13 cellular contexts compared by ENCODE assay signal in the genomic region with DNA sequence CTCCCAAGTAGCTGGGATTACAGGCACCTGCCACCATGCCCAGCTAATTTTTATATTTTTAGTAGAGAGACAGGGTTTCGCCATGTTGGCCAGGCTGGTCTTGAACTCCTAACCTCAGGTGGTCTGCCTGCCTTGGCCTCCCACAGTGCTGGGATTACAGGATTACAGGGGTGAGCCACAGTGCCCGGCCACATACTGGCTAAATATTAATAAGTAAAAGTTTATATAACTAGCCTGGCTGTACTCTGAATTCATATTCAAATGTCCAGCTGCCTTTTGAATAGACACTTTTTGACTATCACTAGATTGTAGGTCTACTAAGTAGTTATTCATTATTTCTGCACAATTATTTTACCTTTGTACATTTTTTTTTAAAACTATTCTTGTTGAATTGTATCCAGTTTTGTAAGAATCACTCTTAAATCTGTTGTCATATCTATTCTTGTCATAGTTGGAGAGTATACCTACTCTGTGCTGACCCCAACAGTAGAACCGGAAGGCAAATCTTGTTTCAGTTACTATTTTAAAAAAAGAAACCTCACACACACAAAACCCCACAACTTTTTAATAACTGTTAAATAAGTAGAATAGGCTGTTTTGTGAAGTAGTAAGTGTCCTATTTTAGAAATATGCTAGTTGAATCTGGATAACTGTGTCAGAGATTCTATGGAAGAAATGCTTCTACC. TPM values are rescaled to one million over a fixed set of nuclear protein-coding genes. Genes with fewer than 3 reads are reported as not detected.
DNase-seq lines count a peak whose midpoint lies in the region; ATAC-seq lines count a peak whose summit lies in the region.
"Had no signal": no experiment of that assay in that cellular context is flagged by ENCODE, and none has a peak within 500 bp of the region (broad histone marks: within the 10 kb centered on the region; RNA-seq: fewer than 3 reads in every experiment).

No MANE protein-coding gene starts in this region.

- intact Hi-C loops in left colon (cut with DNase I, micrococcal nuclease): no loop called here

- peak; percentile 59 for ATAC-seq in GM18519 (IDR thresholded peaks at IDR 0.05; ENCODE audit: low FRiP score, unreplicated experiment)
- ATAC-seq in GM21447 (IDR thresholded peaks at IDR 0.05; ENCODE audit: unreplicated experiment): peak; percentile 73
- peak; percentile 60 for ATAC-seq in HG03066 (IDR thresholded peaks at IDR 0.05; ENCODE audit: low read depth, unreplicated experiment)
- peak; percentile 5 for ATAC-seq in left colon

- DNase-seq in left colon (no peak), activated gamma-delta T cell treated with Interleukin-2 at 50 U/mL for 16 hours (no peak), cerebellar cortex (ENCODE audit: low spot score) (no peak), NCI-H226 (no peak)
- DNase-seq in activated CD4-positive, alpha-beta T cell treated with anti-CD3 and anti-CD28 coated beads, Interleukin-2, amount 50 U/mL, for 4 hours: no peak
- DNase-seq: DMS79 treated with DMSO at 0.1 percent for 48 hours; NCI-H1105 treated with DMSO at 0.1 percent for 48 hours; NCI-H524 treated with DMSO at 0.1 percent for 48 hours; stimulated activated CD4-positive, alpha-beta T cell treated with anti-CD3 and anti-CD28 coated beads, Interleukin-2, amount 100 ng/mL, for 24 hours; T-helper 17 cell had no signal

RNA-seq across cellular contexts. Expression of gene MINPP1, which starts 29.6 kb away (rescaled TPM):
- 10 to 100 TPM; 28.2 to 34.3 TPM for total RNA-seq in left colon

Comparison
In these comparisons a context has a peak if more than half of its experiments do, and no peak if none do; other contexts are left out.
1. ATAC-seq: peak in every context shown above with its lines; median percentile 73 in GM21447; 60 in HG03066; 59 in GM18519; 5 in left colon.